ENCODE assay signal across 4 cellular contexts in the genomic region with DNA sequence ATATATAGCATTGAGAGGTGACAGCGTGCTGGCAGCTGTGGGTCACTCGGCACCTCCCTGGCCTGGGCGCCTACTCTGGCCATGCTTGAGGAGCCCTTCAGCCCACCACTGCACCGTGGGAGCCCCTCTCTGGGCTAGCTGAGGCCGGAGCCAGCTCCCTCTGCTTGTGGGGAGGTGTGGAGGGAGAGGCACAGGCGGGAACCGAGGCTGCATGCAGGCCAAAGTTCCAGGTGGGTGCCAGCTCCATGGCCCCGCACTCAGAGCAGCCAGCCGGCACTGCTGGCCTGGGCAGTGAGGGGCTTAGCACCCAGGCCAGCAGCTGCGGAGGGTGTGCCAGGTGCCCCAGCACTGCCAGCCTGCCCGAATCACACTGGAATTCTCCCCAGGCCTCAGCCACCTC.
DNase-seq lines count a peak whose midpoint lies in the region; FAIRE-seq and TF ChIP-seq lines count a peak whose summit lies in the region.
"Not testable (repeated sequence)": the region's sequence is repeated elsewhere in the genome, so short reads cannot be mapped to it uniquely, and the experiment has no call there.

No MANE protein-coding gene starts in this region.

- not testable (repeated sequence) for H3K4me3 ChIP-seq in kidney (ENCODE audit: low read length in 2 of 2); neuronal stem cell (ENCODE audit: low read length in 2 of 2); trophoblast cell (ENCODE audit: low read depth, low read length)

- not testable (repeated sequence) for H3K79me2 ChIP-seq in trophoblast cell (ENCODE audit: control insufficient read depth, insufficient read depth, low read length, poor library complexity)

- H2BK12ac ChIP-seq in neuronal stem cell (ENCODE audit: low read length); trophoblast cell (ENCODE audit: low read length): not testable (repeated sequence)

- not testable (repeated sequence) for H4K8ac ChIP-seq in neuronal stem cell (ENCODE audit: low read depth, low read length); trophoblast cell (ENCODE audit: low read depth, low read length)

- H3K14ac ChIP-seq in neuronal stem cell (ENCODE audit: low read length), result peak overlapping the region; percentile 21
- not testable (repeated sequence) for H3K14ac ChIP-seq in trophoblast cell (ENCODE audit: low read length)

- not testable (repeated sequence) for H3K9me3 ChIP-seq in kidney (ENCODE audit: control insufficient read depth in 1 of 2, low read length in 2 of 2); neuronal stem cell (replicated peaks in 1 of 2; ENCODE audit: control insufficient read depth in 2 of 2, insufficient read depth in 1 of 2, low read depth in 1 of 2, low read length in 2 of 2); trophoblast cell (ENCODE audit: insufficient read depth, low read depth, low read length)

- DNase-seq in chondrocyte (ENCODE audit: low spot score), result peak; percentile 66
- peak; percentile 69 for DNase-seq in kidney
- DNase-seq in neuronal stem cell (ENCODE audit: low spot score); trophoblast cell: not testable (repeated sequence)

- H3K4me2 ChIP-seq in neuronal stem cell (ENCODE audit: insufficient read depth, low read length, poor library complexity, severe bottlenecking); trophoblast cell (ENCODE audit: low read length): not testable (repeated sequence)

- H3K36me3 Mint-ChIP-seq in chondrocyte (ENCODE audit: low read depth), result not testable (repeated sequence)

- H3K27ac ChIP-seq in kidney (ENCODE audit: low read depth in 2 of 2, low read length in 2 of 2); neuronal stem cell (replicated peaks; ENCODE audit: low read length); trophoblast cell (ENCODE audit: low read depth, low read length): not testable (repeated sequence)

- H2BK15ac ChIP-seq in neuronal stem cell (ENCODE audit: low read length), result not testable (repeated sequence)

- H3K36me3 ChIP-seq in kidney (ENCODE audit: control insufficient read depth in 1 of 2, insufficient read depth in 2 of 2, low read length in 2 of 2); neuronal stem cell (replicated peaks in 1 of 2; ENCODE audit: control insufficient read depth in 2 of 2, insufficient read depth in 2 of 2, low read length in 2 of 2); trophoblast cell (ENCODE audit: control insufficient read depth in 1 of 2, insufficient read depth in 2 of 2, low read length in 2 of 2): not testable (repeated sequence)

- not testable (repeated sequence) for H4K12ac ChIP-seq in trophoblast cell (ENCODE audit: low read depth, low read length)

- not testable (repeated sequence) for H3K4ac ChIP-seq in neuronal stem cell (ENCODE audit: low read length); trophoblast cell (ENCODE audit: low read depth, low read length)

- not testable (repeated sequence) for H3K23ac ChIP-seq in neuronal stem cell (ENCODE audit: low read depth, low read length, poor library complexity); trophoblast cell (ENCODE audit: low read length)

- H4K91ac ChIP-seq in neuronal stem cell (ENCODE audit: low read depth, low read length, poor library complexity); trophoblast cell (ENCODE audit: low read depth, low read length): not testable (repeated sequence)

- H3K27ac Mint-ChIP-seq in chondrocyte (ENCODE audit: unreplicated experiment), result not testable (repeated sequence)

- not testable (repeated sequence) for H3K27me3 Mint-ChIP-seq in chondrocyte (ENCODE audit: low read depth)

- not testable (repeated sequence) for H3K9ac ChIP-seq in kidney (ENCODE audit: low read length in 2 of 2); neuronal stem cell (ENCODE audit: low read depth, low read length, poor library complexity); trophoblast cell (ENCODE audit: low read length)

- intact Hi-C loops in kidney (cut with DNase I), result not testable (repeated sequence)

- not testable (repeated sequence) for H2BK120ac ChIP-seq in neuronal stem cell (ENCODE audit: low read depth, low read length)
- peak overlapping the region; percentile 43 for H2BK120ac ChIP-seq in trophoblast cell (ENCODE audit: insufficient read depth, low read length, poor library complexity)

- not testable (repeated sequence) for H2BK5ac ChIP-seq in neuronal stem cell (ENCODE audit: low read length); trophoblast cell (ENCODE audit: low read depth, low read length, poor library complexity)

- H2AK5ac ChIP-seq in neuronal stem cell (ENCODE audit: low read depth, low read length), result not testable (repeated sequence)
- H2AK5ac ChIP-seq in trophoblast cell (ENCODE audit: low read length), result peak overlapping the region; percentile 89

- H3K18ac ChIP-seq in neuronal stem cell (ENCODE audit: low read length); trophoblast cell (ENCODE audit: low read length): not testable (repeated sequence)

- H3K79me1 ChIP-seq in neuronal stem cell (ENCODE audit: low read depth, low read length); trophoblast cell (ENCODE audit: low read length): not testable (repeated sequence)

- H3K4me1 Mint-ChIP-seq in chondrocyte (ENCODE audit: low read depth), result not testable (repeated sequence)

- not testable (repeated sequence) for H3K27me3 ChIP-seq in neuronal stem cell (ENCODE audit: control insufficient read depth in 3 of 3, insufficient read depth in 3 of 3, low read depth in 1 of 3, low read length in 3 of 3); trophoblast cell (ENCODE audit: insufficient read depth, low read length)

- not testable (repeated sequence) for H3K4me3 Mint-ChIP-seq in chondrocyte (ENCODE audit: unreplicated experiment)

- not testable (repeated sequence) for H3K4me1 ChIP-seq in kidney (ENCODE audit: control insufficient read depth in 1 of 2, insufficient read depth in 1 of 2, low read depth in 1 of 2, low read length in 2 of 2); neuronal stem cell (ENCODE audit: control insufficient read depth in 2 of 2, insufficient read depth in 1 of 2, low read depth in 1 of 2, low read length in 2 of 2); trophoblast cell (ENCODE audit: control insufficient read depth in 1 of 2, insufficient read depth in 2 of 2, low read length in 2 of 2)

- FAIRE-seq in kidney (lab: Jason Lieb, UNC), result not testable (repeated sequence)

- TF ChIP-seq CTCF in chondrocyte (IDR thresholded peaks at IDR 0.05); kidney (IDR thresholded peaks at IDR 0.05; ENCODE audit: borderline replicate concordance, extremely low read depth, insufficient read depth): not testable (repeated sequence)

- H3K9me3 Mint-ChIP-seq in chondrocyte (ENCODE audit: low read depth), result peaks cover 11% of the 10 kb centered on the region

- not testable (repeated sequence) for H2AFZ ChIP-seq in neuronal stem cell (ENCODE audit: low read length); trophoblast cell (ENCODE audit: insufficient read depth, low read length, poor library complexity)

- WGBS in neuronal stem cell (ENCODE audit: extremely low coverage in 2 of 2, insufficient read length in 2 of 2, insufficient replicate concordance in 1 of 2), 2 donors, result no CpG with 5 or more reads among the region's 11 CpGs
- no CpG with 5 or more reads among the region's 11 CpGs for WGBS in trophoblast cell (ENCODE audit: extremely low coverage, insufficient coverage, insufficient read length)
